ENCODE assay signal across 8 cellular contexts in the genomic region with DNA sequence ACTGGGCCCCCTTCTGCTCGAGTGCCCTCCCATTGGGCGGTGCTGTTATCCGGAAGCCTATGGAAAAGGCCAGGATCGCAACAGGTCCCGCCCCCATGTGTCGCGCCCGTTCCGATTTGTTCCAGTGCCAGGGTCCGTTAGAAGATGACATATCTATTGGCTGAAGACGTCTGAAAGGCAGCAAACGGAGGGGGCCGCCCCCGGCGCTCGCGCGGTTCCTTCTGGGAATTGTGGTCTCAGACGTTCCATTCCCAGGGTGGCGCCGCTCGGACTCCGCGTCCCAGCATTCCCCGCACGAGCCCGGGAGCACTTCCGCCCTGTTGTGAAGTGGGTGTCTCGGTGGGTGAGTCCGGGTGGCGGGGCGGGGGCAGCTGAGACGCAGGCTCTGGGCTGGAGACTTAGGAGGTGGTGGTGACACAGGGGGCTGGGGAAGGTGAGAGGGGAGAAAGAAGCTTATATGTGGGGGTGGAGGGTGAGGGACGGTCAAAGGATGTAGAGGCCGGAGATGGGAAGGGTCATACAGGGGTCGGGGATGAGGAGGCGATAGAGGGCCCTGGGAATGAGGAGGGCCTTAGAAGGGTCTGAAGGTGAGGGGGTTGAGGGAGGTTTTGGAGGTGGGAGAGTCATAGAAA. TPM values are rescaled to one million over a fixed set of nuclear protein-coding genes. Genes with fewer than 3 reads are reported as not detected.
DNase-seq lines count a peak whose midpoint lies in the region; ATAC-seq and TF ChIP-seq lines count a peak whose summit lies in the region.

A gene (plus strand): TSS at position 297 of the 632 bp plus-strand sequence. CDS start 6,644 bp downstream, outside the sequence.

- H3K27ac ChIP-seq in SK-N-MC (peak within 1 kb of the TSS; percentile 74), suprapubic skin (peak within 1 kb of the TSS; percentile 6)

- peak; percentile 98 for DNase-seq in GM04504 (ENCODE audit: low read depth)
- DNase-seq in NB4 (ENCODE audit: low read depth): peak; percentile 97
- peak; percentile 97 for DNase-seq in SK-N-MC (ENCODE audit: low read depth, low spot score)
- peak; percentile 80 for DNase-seq in glomerular endothelial cell (ENCODE audit: extremely low read depth, low read depth, low spot score)
- peak; percentile 75 to 100 (median 98) for DNase-seq in nucleus accumbens (lab: John Stamatoyannopoulos, UW)
- peak; percentile 99 for DNase-seq in suprapubic skin (ENCODE audit: low spot score in 2 of 2)

- H3K9me3 Mint-ChIP-seq in activated naive CD4-positive, alpha-beta T cell treated with anti-CD3 and anti-CD28 coated beads, Interleukin-2, amount 50 U/mL, for 24 hours: no peaks in the 10 kb centered on the region

- H3K4me1 ChIP-seq in suprapubic skin: peaks cover 36% of the 10 kb centered on the region

- peak within 1 kb of the TSS; percentile 81 for H3K9ac ChIP-seq in SK-N-MC (ENCODE audit: insufficient read length)

- TF ChIP-seq POLR2A in NB4 (IDR thresholded peaks at IDR 0.05; ENCODE audit: extremely low read depth, insufficient read length) (peak; percentile 26), suprapubic skin (IDR thresholded peaks at IDR 0.05) (no peak)

- ATAC-seq in HG02571 (IDR thresholded peaks at IDR 0.05; ENCODE audit: unreplicated experiment): peak; percentile 89

- WGBS in suprapubic skin: 1% methylated on average over 37 of the region's 37 CpGs

- no peaks in the 10 kb centered on the region for H3K27me3 Mint-ChIP-seq in activated naive CD4-positive, alpha-beta T cell treated with anti-CD3 and anti-CD28 coated beads, Interleukin-2, amount 50 U/mL, for 24 hours

- H3K36me3 Mint-ChIP-seq in activated naive CD4-positive, alpha-beta T cell treated with anti-CD3 and anti-CD28 coated beads, Interleukin-2, amount 50 U/mL, for 24 hours: no peaks in the 10 kb centered on the region

- H3K4me3 Mint-ChIP-seq in activated naive CD4-positive, alpha-beta T cell treated with anti-CD3 and anti-CD28 coated beads, Interleukin-2, amount 50 U/mL, for 24 hours: peak within 1 kb of the TSS; percentile 92

- H3K4me1 Mint-ChIP-seq in activated naive CD4-positive, alpha-beta T cell treated with anti-CD3 and anti-CD28 coated beads, Interleukin-2, amount 50 U/mL, for 24 hours: peaks cover 28% of the 10 kb centered on the region

- H3K27ac Mint-ChIP-seq in activated naive CD4-positive, alpha-beta T cell treated with anti-CD3 and anti-CD28 coated beads, Interleukin-2, amount 50 U/mL, for 24 hours: peak within 1 kb of the TSS; percentile 89

- no peaks in the 10 kb centered on the region for H3K9me3 ChIP-seq in SK-N-MC (ENCODE audit: low read depth, low read length)
- H3K9me3 ChIP-seq in suprapubic skin: no peaks in the 10 kb centered on the region

- H3K36me3 ChIP-seq in SK-N-MC (ENCODE audit: insufficient read depth, low read length) (no peaks in the 10 kb centered on the region), suprapubic skin (no peaks in the 10 kb centered on the region)

- TF ChIP-seq EP300 in suprapubic skin (IDR thresholded peaks at IDR 0.05): no peak

- H3K4me3 ChIP-seq in NB4 (ENCODE audit: low read depth, low read length) (peak within 1 kb of the TSS; percentile 73), SK-N-MC (peak within 1 kb of the TSS; percentile 84), suprapubic skin (peak within 1 kb of the TSS; percentile 50)

- H3K27me3 ChIP-seq in suprapubic skin: no peaks in the 10 kb centered on the region

- TF ChIP-seq CTCF in NB4 (IDR thresholded peaks at IDR 0.05; ENCODE audit: low read depth, low read length): no peak
- TF ChIP-seq CTCF in suprapubic skin (IDR thresholded peaks at IDR 0.05): no peak

RNA-seq across cellular contexts. Expression of the gene that starts here (rescaled TPM):
- total RNA-seq in glomerular endothelial cell (7.6 and 8.1 TPM in 2 replicates), suprapubic skin (1 to 10 TPM; 1.4 to 7.0 (median 3.2) TPM)

Comparison
In these comparisons a context has a peak if more than half of its experiments do, and no peak if none do; other contexts are left out.
1. Peak in every context shown above with its lines: DNase-seq, ATAC-seq, H3K4me3 ChIP-seq and H3K27ac ChIP-seq.